ENCODE assay signal across 1 cellular context in genomic region chr11:123241874-123242538, GRCh38.
TF ChIP-seq lines count a peak whose summit lies in the region.

No MANE protein-coding gene starts in this region.

TF ChIP-seq in IMR-90, 13 proteins besides CTCF, POLR2A, EP300 and RAD21 (continued from another document):
- no peak for TF ChIP-seq MAZ (IDR thresholded peaks at IDR 0.05; ENCODE audit: borderline replicate concordance, low read depth, low read length)
- TF ChIP-seq RFX5 (IDR thresholded peaks at IDR 0.05; ENCODE audit: low read depth, low read length): no peak
- TF ChIP-seq MXI1 (IDR thresholded peaks at IDR 0.05; ENCODE audit: borderline replicate concordance, low read depth, low read length): no peak
- TF ChIP-seq CEBPB (IDR thresholded peaks at IDR 0.05; ENCODE audit: low read depth, low read length): no peak
- no peak for TF ChIP-seq RCOR1 (IDR thresholded peaks at IDR 0.05; ENCODE audit: insufficient replicate concordance, low read length)
- TF ChIP-seq MAFK (IDR thresholded peaks at IDR 0.05; ENCODE audit: low read depth, low read length): no peak
- TF ChIP-seq FOS (IDR thresholded peaks at IDR 0.05; ENCODE audit: low read depth, low read length): no peak
- TF ChIP-seq BHLHE40 (IDR thresholded peaks at IDR 0.05; ENCODE audit: low read depth, low read length): no peak
- no peak for TF ChIP-seq SMC3 (IDR thresholded peaks at IDR 0.05; ENCODE audit: low read depth, low read length)
